Comparison of ENCODE assay signal across 7 cellular contexts in the genomic region with DNA sequence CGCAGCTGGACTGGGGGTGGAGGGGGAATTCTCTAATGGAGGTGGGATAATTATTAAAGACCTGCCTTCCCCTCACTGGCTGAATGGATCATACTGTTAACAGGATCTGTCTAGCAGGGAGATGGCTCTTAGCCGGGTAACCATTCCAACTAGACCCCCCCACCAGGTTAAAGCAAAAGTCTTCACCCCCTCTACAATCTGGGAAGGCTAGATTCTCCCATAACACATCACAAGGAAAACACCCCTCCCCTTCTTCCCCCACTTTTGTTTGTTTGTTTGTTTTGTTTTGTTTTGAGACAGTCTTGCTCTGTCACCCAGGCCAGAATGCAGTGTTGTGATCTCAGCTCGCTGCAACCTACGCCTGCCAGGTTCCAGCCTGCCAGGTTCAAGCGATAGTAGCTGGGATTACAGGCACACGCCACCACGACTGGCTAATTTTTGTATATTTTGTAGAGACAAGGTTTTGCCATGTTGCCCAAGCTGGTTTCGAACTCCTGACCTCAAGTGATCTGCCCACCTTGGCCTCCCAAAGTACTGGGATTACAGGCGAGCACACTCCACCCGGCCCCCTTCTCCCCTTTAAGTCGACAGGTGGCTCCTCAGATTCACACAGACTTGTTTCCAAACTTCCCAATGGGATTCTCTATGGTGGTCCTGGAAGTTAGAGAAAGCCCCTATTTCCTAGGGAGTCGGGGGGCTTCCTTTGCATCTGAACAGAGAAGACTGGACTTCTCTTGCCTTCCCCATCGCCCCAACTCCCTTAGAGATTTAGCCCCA. TPM values are rescaled to one million over a fixed set of nuclear protein-coding genes. Genes with fewer than 3 reads are reported as not detected.
DNase-seq lines count a peak whose midpoint lies in the region; ATAC-seq and TF ChIP-seq lines count a peak whose summit lies in the region.

No MANE protein-coding gene starts in this region.

- H3K27ac Mint-ChIP-seq in activated T-helper 2 cell treated with anti-CD3 and anti-CD28 coated beads, Interferon-gamma antibody, Interleukin-2, Interleukin-4, amounts not matched to agents 10 μg/mL and 5 μg/mL and 100 μg/mL, durations not matched to agents 14 hours and 24 hours and 36 hours: peak overlapping the region; percentile 83
- H3K27ac Mint-ChIP-seq in stimulated activated naive B cell treated with anti-CD40 and anti-IgM and Interleukin-4, amounts not matched to agents 10 μg/mL and 1 μg/mL and 100 μg/mL, for 72 hours: peak overlapping the region; percentile 76

- H3K56ac ChIP-seq in IMR-90 (ENCODE audit: extremely low read depth, insufficient read depth, low read length): no peak overlapping the region

- BruUV-seq in IMR-90 (replicated peaks; lab: Mats Ljungman, UMichigan): no TSS peak

- peaks cover 16 to 63% of the 10 kb centered on the region in 2 experiments; a peak in 3 of 4 replicates for H3K79me1 ChIP-seq in IMR-90 (ENCODE audit: low read depth in 1 of 2, low read length in 2 of 2)

- WGBS in IMR-90 (ENCODE audit: extremely low coverage in 2 of 2, insufficient read length in 1 of 2), 2 experiments: 67% methylated on average over 3 of the region's 13 CpGs; no CpG with 5 or more reads in 1 of the 2 experiments

- H3K23ac ChIP-seq in IMR-90 (ENCODE audit: low read depth, low read length): 0 out of 2 replicates have a peak overlapping the region, but pooled peaks have one; percentile 28

- H3K4me3 ChIP-seq in IMR-90 (ENCODE audit: insufficient read depth, low read depth, low read length) (peak overlapping the region; percentile 69), iPS-20b (ENCODE audit: low read length) (peak overlapping the region; percentile 82)

- H3K4ac ChIP-seq in IMR-90 (ENCODE audit: low read depth, low read length): no peak overlapping the region

- in situ Hi-C loops in IMR-90 (cut with MboI; ENCODE audit: low sequenced_read_pairs): loop anchor here (10.0 kb wide), 1 partner anchor 371 kb away; the partner anchor contains the start of gene ZBTB39

- peaks cover 19% of the 10 kb centered on the region for H3K9me1 ChIP-seq in IMR-90 (ENCODE audit: insufficient read depth, low read length)

- H3K4me3 Mint-ChIP-seq in activated T-helper 2 cell treated with anti-CD3 and anti-CD28 coated beads, Interferon-gamma antibody, Interleukin-2, Interleukin-4, amounts not matched to agents 10 μg/mL and 5 μg/mL and 100 μg/mL, durations not matched to agents 14 hours and 24 hours and 36 hours (ENCODE audit: low read depth): peak overlapping the region; percentile 97
- peak overlapping the region; percentile 90 to 97 for H3K4me3 Mint-ChIP-seq in stimulated activated naive B cell treated with anti-CD40 and anti-IgM and Interleukin-4, amounts not matched to agents 10 μg/mL and 1 μg/mL and 100 μg/mL, for 72 hours

- H3K9ac ChIP-seq in IMR-90 (ENCODE audit: low read depth, low read length): peak overlapping the region; percentile 65
- H3K9ac ChIP-seq in iPS-20b (ENCODE audit: low read depth, low read length): peak overlapping the region; percentile 75; the same call in 1 of the 2 replicates

- POLR2A ChIA-PET in IMR-90 (lab: Charles Lee; ENCODE audit: unreplicated experiment): no interaction called here

- H2BK15ac ChIP-seq in IMR-90 (ENCODE audit: low read depth, low read length): no peak overlapping the region

- intact Hi-C loops in IMR-90 (cut with micrococcal nuclease): no loop called here
- intact Hi-C loops in activated T-helper 2 cell treated with anti-CD3 and anti-CD28 coated beads, Interferon-gamma antibody, Interleukin-2, Interleukin-4, amounts not matched to agents 10 μg/mL and 5 μg/mL and 100 μg/mL, durations not matched to agents 14 hours and 24 hours and 36 hours (cut with micrococcal nuclease): loop anchor here (5.0 to 10.0 kb wide), 2 partner anchors 516 to 709 kb away; partner anchors contain the start of genes PYM1, RPL41 and ZC3H10

- CTCF ChIA-PET in IMR-90 (lab: Yijun Ruan, JAX): no interaction called here

- peaks cover 58% of the 10 kb centered on the region for H4K20me1 ChIP-seq in IMR-90 (ENCODE audit: insufficient read depth, low read length)

- H2AK5ac ChIP-seq in IMR-90 (ENCODE audit: low read depth, low read length): peak overlapping the region; percentile 22; the same call in 1 of the 2 replicates

- no peak for ATAC-seq in IMR-90 (ENCODE audit: low read depth)
- ATAC-seq in stimulated activated naive B cell treated with anti-CD40 and anti-IgM and Interleukin-4, amounts not matched to agents 10 μg/mL and 1 μg/mL and 100 μg/mL, for 72 hours (replicated peaks): no peak

- no peak overlapping the region for H2BK120ac ChIP-seq in IMR-90 (ENCODE audit: low read depth, low read length)

- peak overlapping the region; percentile 8 for H2AFZ ChIP-seq in IMR-90 (replicated peaks; ENCODE audit: low read length, poor library complexity)

- H3K36me3 Mint-ChIP-seq in activated T-helper 2 cell treated with anti-CD3 and anti-CD28 coated beads, Interferon-gamma antibody, Interleukin-2, Interleukin-4, amounts not matched to agents 10 μg/mL and 5 μg/mL and 100 μg/mL, durations not matched to agents 14 hours and 24 hours and 36 hours (ENCODE audit: low read depth): peaks cover 27% of the 10 kb centered on the region
- peaks cover 18 to 34% of the 10 kb centered on the region in 2 donors for H3K36me3 Mint-ChIP-seq in stimulated activated naive B cell treated with anti-CD40 and anti-IgM and Interleukin-4, amounts not matched to agents 10 μg/mL and 1 μg/mL and 100 μg/mL, for 72 hours

- H3K14ac ChIP-seq in IMR-90 (replicated peaks; ENCODE audit: low read depth, low read length): no peak overlapping the region

- H3K9me3 Mint-ChIP-seq in activated T-helper 2 cell treated with anti-CD3 and anti-CD28 coated beads, Interferon-gamma antibody, Interleukin-2, Interleukin-4, amounts not matched to agents 10 μg/mL and 5 μg/mL and 100 μg/mL, durations not matched to agents 14 hours and 24 hours and 36 hours: no peaks in the 10 kb centered on the region
- no peaks in the 10 kb centered on the region for H3K9me3 Mint-ChIP-seq in stimulated activated naive B cell treated with anti-CD40 and anti-IgM and Interleukin-4, amounts not matched to agents 10 μg/mL and 1 μg/mL and 100 μg/mL, for 72 hours

- DNase-seq in IMR-90: no peak
- DNase-seq in activated T-helper 2 cell treated with anti-CD3 and anti-CD28 coated beads, Interferon-gamma antibody, Interleukin-2, Interleukin-4, amounts not matched to agents 10 μg/mL and 5 μg/mL and 100 μg/mL, durations not matched to agents 14 hours and 24 hours and 36 hours (ENCODE audit: low spot score): no peak
- DNase-seq in stimulated activated naive B cell treated with anti-CD40 and anti-IgM and Interleukin-4, amounts not matched to agents 10 μg/mL and 1 μg/mL and 100 μg/mL, for 72 hours: no peak
- DNase-seq in NCI-H146 treated with DMSO at 0.1 percent for 48 hours (lab: John Stamatoyannopoulos, UW; ENCODE audit: unreplicated experiment): no peak
- no peak for DNase-seq in SW480 (ENCODE audit: low spot score)
- no peak for DNase-seq in GF-D8 (lab: John Stamatoyannopoulos, UW)

- no peaks in the 10 kb centered on the region for H3K9me3 ChIP-seq in IMR-90 (ENCODE audit: control insufficient read depth, insufficient read depth, low read length)
- no peaks in the 10 kb centered on the region for H3K9me3 ChIP-seq in iPS-20b (ENCODE audit: insufficient read depth, low read depth, low read length)

- no peak overlapping the region for H3K18ac ChIP-seq in IMR-90 (ENCODE audit: low read depth, low read length)

- H3K27ac ChIP-seq in IMR-90 (ENCODE audit: insufficient read depth, low read length) (no peak overlapping the region; the same call in 1 of the 2 replicates), iPS-20b (ENCODE audit: low read length) (peak overlapping the region; percentile 36)

- H4K91ac ChIP-seq in IMR-90 (ENCODE audit: insufficient read depth, low read depth, low read length): no peak overlapping the region

- no peak overlapping the region for H2BK20ac ChIP-seq in IMR-90 (ENCODE audit: low read depth, low read length)

- dilution Hi-C loops in IMR-90 (cut with HindIII; ENCODE audit: low sequenced_read_pairs, unreplicated experiment): no loop called here

- TF ChIP-seq CTCF in IMR-90 (conservative IDR thresholded peaks at IDR 0.05; ENCODE audit: low read depth, low read length): no peak

- peaks cover 9% of the 10 kb centered on the region for H3K36me3 ChIP-seq in IMR-90 (ENCODE audit: control insufficient read depth, insufficient read depth, low read length)
- H3K36me3 ChIP-seq in iPS-20b (ENCODE audit: insufficient read depth, low read depth, low read length): peaks cover 15% of the 10 kb centered on the region

- no peaks in the 10 kb centered on the region for H3K27me3 Mint-ChIP-seq in activated T-helper 2 cell treated with anti-CD3 and anti-CD28 coated beads, Interferon-gamma antibody, Interleukin-2, Interleukin-4, amounts not matched to agents 10 μg/mL and 5 μg/mL and 100 μg/mL, durations not matched to agents 14 hours and 24 hours and 36 hours (ENCODE audit: low read depth)
- no peaks in the 10 kb centered on the region for H3K27me3 Mint-ChIP-seq in stimulated activated naive B cell treated with anti-CD40 and anti-IgM and Interleukin-4, amounts not matched to agents 10 μg/mL and 1 μg/mL and 100 μg/mL, for 72 hours

- peak overlapping the region; percentile 93 for H3K4me2 ChIP-seq in IMR-90 (ENCODE audit: low read depth, low read length)

- TF ChIP-seq RAD21 in IMR-90 (IDR thresholded peaks at IDR 0.05; ENCODE audit: low read length): no peak

- peaks cover 59% of the 10 kb centered on the region for H3K4me1 Mint-ChIP-seq in activated T-helper 2 cell treated with anti-CD3 and anti-CD28 coated beads, Interferon-gamma antibody, Interleukin-2, Interleukin-4, amounts not matched to agents 10 μg/mL and 5 μg/mL and 100 μg/mL, durations not matched to agents 14 hours and 24 hours and 36 hours (ENCODE audit: low read depth)
- peaks cover 60 to 82% of the 10 kb centered on the region in 2 donors for H3K4me1 Mint-ChIP-seq in stimulated activated naive B cell treated with anti-CD40 and anti-IgM and Interleukin-4, amounts not matched to agents 10 μg/mL and 1 μg/mL and 100 μg/mL, for 72 hours

- no peak for TF ChIP-seq POLR2A in IMR-90 (IDR thresholded peaks at IDR 0.05; ENCODE audit: low read depth, low read length)

- H3K27me3 ChIP-seq in IMR-90 (ENCODE audit: control insufficient read depth, insufficient read depth, low read length) (no peaks in the 10 kb centered on the region), iPS-20b (ENCODE audit: insufficient read depth, low read length) (no peaks in the 10 kb centered on the region)

- no peak overlapping the region for H4K5ac ChIP-seq in IMR-90 (ENCODE audit: low read depth, low read length)

- H2AK9ac ChIP-seq in IMR-90 (replicated peaks; ENCODE audit: low read depth, low read length, poor library complexity): peak overlapping the region; percentile 100

- H3K4me1 ChIP-seq in IMR-90 (ENCODE audit: control insufficient read depth, insufficient read depth, low read length) (peaks cover 14% of the 10 kb centered on the region), iPS-20b (ENCODE audit: insufficient read depth, low read length) (peaks cover 34% of the 10 kb centered on the region)

- H2BK5ac ChIP-seq in IMR-90 (ENCODE audit: low read depth, low read length, poor library complexity, severe bottlenecking): no peak overlapping the region

- no peak overlapping the region for H4K8ac ChIP-seq in IMR-90 (ENCODE audit: low read depth in 2 of 2, low read length in 2 of 2)

RNA-seq across cellular contexts. Expression of gene BAZ2A, which starts 3.5 kb away (rescaled TPM):
- total RNA-seq in IMR-90 (2012; rRNA removed): 15.4 and 15.6 TPM in 2 replicates
- 42.8 and 48.6 TPM in 2 replicates for polyA plus RNA-seq in IMR-90 (2012; rRNA removed)
- polyA plus RNA-seq in IMR-90 (2012; cell fraction: cytosol; rRNA removed): 12.8 and 18.2 TPM in 2 replicates
- 111 and 143 TPM in 2 replicates for polyA plus RNA-seq in IMR-90 (2012; cell fraction: nucleus; rRNA removed; ENCODE audit: low replicate concordance)
- 124 and 131 TPM in 2 replicates for total RNA-seq in activated T-helper 2 cell treated with anti-CD3 and anti-CD28 coated beads, Interferon-gamma antibody, Interleukin-2, Interleukin-4, amounts not matched to agents 10 μg/mL and 5 μg/mL and 100 μg/mL, durations not matched to agents 14 hours and 24 hours and 36 hours

RNA-seq across cellular contexts. Expression of gene ATP5F1B, which starts 12.1 kb away (rescaled TPM):
- 795 and 812 TPM in 2 replicates for total RNA-seq in IMR-90 (2012; rRNA removed)
- 853 and 915 TPM in 2 replicates for polyA plus RNA-seq in IMR-90 (2012; rRNA removed)
- 464 and 534 TPM in 2 replicates for polyA plus RNA-seq in IMR-90 (2012; cell fraction: cytosol; rRNA removed)
- 245 and 449 TPM in 2 replicates for polyA plus RNA-seq in IMR-90 (2012; cell fraction: nucleus; rRNA removed; ENCODE audit: low replicate concordance)
- total RNA-seq in activated T-helper 2 cell treated with anti-CD3 and anti-CD28 coated beads, Interferon-gamma antibody, Interleukin-2, Interleukin-4, amounts not matched to agents 10 μg/mL and 5 μg/mL and 100 μg/mL, durations not matched to agents 14 hours and 24 hours and 36 hours: 729 and 735 TPM in 2 replicates

RNA-seq across cellular contexts. Expression of gene PTGES3, which starts 54.4 kb away (rescaled TPM):
- 42.7 and 101 TPM in 2 replicates for total RNA-seq in IMR-90 (2012; rRNA removed)
- polyA plus RNA-seq in IMR-90 (2012; rRNA removed): 70.4 and 73.2 TPM in 2 replicates
- polyA plus RNA-seq in IMR-90 (2012; cell fraction: cytosol; rRNA removed): 24.6 and 33.9 TPM in 2 replicates
- 13.9 and 18.5 TPM in 2 replicates for polyA plus RNA-seq in IMR-90 (2012; cell fraction: nucleus; rRNA removed; ENCODE audit: low replicate concordance)
- total RNA-seq in activated T-helper 2 cell treated with anti-CD3 and anti-CD28 coated beads, Interferon-gamma antibody, Interleukin-2, Interleukin-4, amounts not matched to agents 10 μg/mL and 5 μg/mL and 100 μg/mL, durations not matched to agents 14 hours and 24 hours and 36 hours: 293 and 298 TPM in 2 replicates
